In the genomic region with DNA sequence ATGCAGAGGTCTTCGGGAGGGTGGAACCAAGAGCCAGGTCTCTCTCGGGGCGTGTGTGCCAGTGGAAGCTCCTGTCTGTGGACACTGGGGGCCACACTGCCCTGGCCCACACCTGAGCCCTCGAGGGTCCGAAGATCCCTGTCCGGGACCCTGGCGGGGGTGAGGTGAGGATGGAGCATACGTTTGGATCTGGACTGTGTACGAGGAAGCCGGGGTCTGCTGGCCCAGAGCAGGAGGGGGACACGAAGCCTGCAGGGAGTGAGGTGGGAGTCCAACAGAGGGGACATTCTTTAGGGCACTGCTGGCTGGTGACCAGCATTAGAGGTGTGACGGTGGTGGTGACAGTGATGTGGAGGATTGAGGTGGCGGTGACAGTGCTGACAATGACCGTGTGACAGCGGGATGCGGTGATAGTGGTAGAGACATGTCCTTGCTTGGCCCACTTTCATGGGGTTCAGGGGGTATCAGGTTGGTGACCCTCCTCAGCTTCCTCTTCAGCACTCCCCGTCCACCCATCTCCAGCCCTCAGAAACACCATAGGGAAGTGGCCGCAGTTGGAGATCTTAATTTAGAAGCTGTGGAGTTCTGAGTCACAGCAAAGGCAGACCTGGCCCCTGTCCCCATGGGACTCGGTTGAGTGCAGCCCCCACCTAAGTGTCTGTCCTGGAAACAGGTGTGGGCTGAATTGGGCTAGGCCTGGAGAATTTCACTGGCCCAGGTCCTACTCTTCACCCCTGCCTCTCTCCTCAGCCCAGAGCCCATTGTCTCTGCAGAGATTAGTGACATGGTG, we compare ENCODE assay signal across 19 cellular contexts.
DNase-seq lines count a peak whose midpoint lies in the region; ATAC-seq, FAIRE-seq and TF ChIP-seq lines count a peak whose summit lies in the region.
"Had no signal": no experiment of that assay in that cellular context is flagged by ENCODE, and none has a peak within 500 bp of the region (broad histone marks: within the 10 kb centered on the region; RNA-seq: fewer than 3 reads in every experiment).

No MANE protein-coding gene starts in this region.

- H3K9me3 Mint-ChIP-seq in chondrocyte (ENCODE audit: low read depth): no peaks in the 10 kb centered on the region

- peak overlapping the region; percentile 50 for H3K23ac ChIP-seq in neuronal stem cell (ENCODE audit: low read depth, low read length, poor library complexity)

- ATAC-seq in Right ventricle myocardium inferior: no peak
- ATAC-seq in lower lobe of right lung: no peak
- ATAC-seq: A549, GM12878, K562 had no signal

- H3K79me1 ChIP-seq in neuronal stem cell (ENCODE audit: low read depth, low read length): no peaks in the 10 kb centered on the region

- peak overlapping the region; percentile 18 for H2AK5ac ChIP-seq in neuronal stem cell (ENCODE audit: low read depth, low read length)

- no peak overlapping the region for H3K4ac ChIP-seq in neuronal stem cell (ENCODE audit: low read length)

- no peak overlapping the region for H2AFZ ChIP-seq in neuronal stem cell (ENCODE audit: low read length)

- H3K4me3 Mint-ChIP-seq in chondrocyte (ENCODE audit: unreplicated experiment): no peak overlapping the region

- no peak overlapping the region for H3K4me2 ChIP-seq in neuronal stem cell (ENCODE audit: insufficient read depth, low read length, poor library complexity, severe bottlenecking)
- H3K4me2 ChIP-seq: A549 had no signal

- no peaks in the 10 kb centered on the region for H3K27me3 ChIP-seq in right atrium auricular region
- H3K27me3 ChIP-seq in neuronal stem cell (ENCODE audit: control insufficient read depth in 3 of 3, insufficient read depth in 3 of 3, low read depth in 1 of 3, low read length in 3 of 3): no peaks in the 10 kb centered on the region
- H3K27me3 ChIP-seq in lower lobe of right lung (ENCODE audit: low read depth): no peaks in the 10 kb centered on the region

- TF ChIP-seq CTCF in right atrium auricular region (IDR thresholded peaks at IDR 0.05) (no peak), chondrocyte (IDR thresholded peaks at IDR 0.05) (no peak), lower lobe of right lung (IDR thresholded peaks at IDR 0.05) (no peak)

- H4K8ac ChIP-seq in neuronal stem cell (ENCODE audit: low read depth, low read length): no peak overlapping the region

- intact Hi-C loops in Right ventricle myocardium inferior (cut with DNase I) (no loop called here), lower lobe of right lung (cut with DNase I) (no loop called here)

- peaks cover 0 to 70% of the 10 kb centered on the region in 2 donors for H3K4me1 ChIP-seq in right atrium auricular region
- H3K4me1 ChIP-seq in neuronal stem cell (ENCODE audit: control insufficient read depth in 2 of 2, insufficient read depth in 1 of 2, low read depth in 1 of 2, low read length in 2 of 2): peaks cover 8 to 20% of the 10 kb centered on the region in 2 donors
- H3K4me1 ChIP-seq in lower lobe of right lung: no peaks in the 10 kb centered on the region
- H3K4me1 ChIP-seq: A549, HAP-1 had no signal

- peak overlapping the region; percentile 9 for H3K14ac ChIP-seq in neuronal stem cell (ENCODE audit: low read length)

- H3K18ac ChIP-seq in neuronal stem cell (ENCODE audit: low read length): peak overlapping the region; percentile 66

- H3K9me3 ChIP-seq in right atrium auricular region (no peaks in the 10 kb centered on the region), neuronal stem cell (replicated peaks in 1 of 2; ENCODE audit: control insufficient read depth in 2 of 2, insufficient read depth in 1 of 2, low read depth in 1 of 2, low read length in 2 of 2) (no peaks in the 10 kb centered on the region), lower lobe of right lung (no peaks in the 10 kb centered on the region)
- H3K9me3 ChIP-seq: A549, HAP-1 had no signal

- no CpG with 5 or more reads among the region's 19 CpGs for WGBS in neuronal stem cell (ENCODE audit: extremely low coverage in 2 of 2, insufficient read length in 2 of 2, insufficient replicate concordance in 1 of 2), 2 donors

- H4K91ac ChIP-seq in neuronal stem cell (ENCODE audit: low read depth, low read length, poor library complexity): no peak overlapping the region

- H3K36me3 Mint-ChIP-seq in chondrocyte (ENCODE audit: low read depth): no peaks in the 10 kb centered on the region

- H3K27ac Mint-ChIP-seq in chondrocyte (ENCODE audit: unreplicated experiment): peak overlapping the region; percentile 22

- H3K4me3 ChIP-seq in right atrium auricular region: no peak overlapping the region
- H3K4me3 ChIP-seq in neuronal stem cell (ENCODE audit: low read length in 2 of 2): no peak overlapping the region
- no peak overlapping the region for H3K4me3 ChIP-seq in lower lobe of right lung
- H3K4me3 ChIP-seq: A549, GM12878, HAP-1, K562 had no signal

- H2BK15ac ChIP-seq in neuronal stem cell (ENCODE audit: low read length): peak overlapping the region; percentile 40

- no peak overlapping the region for H3K9ac ChIP-seq in neuronal stem cell (ENCODE audit: low read depth, low read length, poor library complexity)

- no peak overlapping the region for H2BK5ac ChIP-seq in neuronal stem cell (ENCODE audit: low read length)

- peaks cover 14% of the 10 kb centered on the region for H3K27me3 Mint-ChIP-seq in chondrocyte (ENCODE audit: low read depth)

- no peak for DNase-seq in right atrium auricular region (ENCODE audit: low spot score)
- no peak for DNase-seq in Right ventricle myocardium inferior (ENCODE audit: missing footprints)
- peak; percentile 69 for DNase-seq in chondrocyte (ENCODE audit: low spot score)
- DNase-seq in neuronal stem cell (ENCODE audit: low spot score): no peak
- DNase-seq in urothelium cell line (ENCODE audit: low spot score): no peak
- DNase-seq in lower lobe of right lung: no peak
- DNase-seq in globus pallidus (ENCODE audit: low spot score): no peak
- DNase-seq: DMS 273 treated with DMSO at 0.1 percent for 48 hours, GDM1, NCI-H1436, NCI-H2029, NCI-H446 treated with DMSO at 0.1 percent for 48 hours, NCI-H748 treated with DMSO at 0.1 percent for 48 hours, OCI-M1 had no signal

- no peak overlapping the region for H2BK12ac ChIP-seq in neuronal stem cell (ENCODE audit: low read length)

- H3K36me3 ChIP-seq in right atrium auricular region (no peaks in the 10 kb centered on the region), neuronal stem cell (replicated peaks in 1 of 2; ENCODE audit: control insufficient read depth in 2 of 2, insufficient read depth in 2 of 2, low read length in 2 of 2) (no peaks in the 10 kb centered on the region), lower lobe of right lung (no peaks in the 10 kb centered on the region)
- H3K36me3 ChIP-seq: HAP-1 had no signal

- FAIRE-seq in urothelium cell line (lab: Jason Lieb, UNC): peak; percentile 71
- FAIRE-seq: A549, GM12878, K562 had no signal

- H3K27ac ChIP-seq in right atrium auricular region (peak overlapping the region; percentile 76 to 94), neuronal stem cell (replicated peaks; ENCODE audit: low read length) (no peak overlapping the region), lower lobe of right lung (no peak overlapping the region)
- H3K27ac ChIP-seq: A549, C4-2B had no signal

- peaks cover 18% of the 10 kb centered on the region for H3K4me1 Mint-ChIP-seq in chondrocyte (ENCODE audit: low read depth)

- H2BK120ac ChIP-seq in neuronal stem cell (ENCODE audit: low read depth, low read length): no peak overlapping the region

Comparison
In these comparisons a context has a peak if more than half of its experiments do, and no peak if none do; other contexts are left out.
1. H3K27ac ChIP-seq: peak in right atrium auricular region (2 of 2); none in neuronal stem cell (single experiment) and lower lobe of right lung (single experiment).